In the genomic region with DNA sequence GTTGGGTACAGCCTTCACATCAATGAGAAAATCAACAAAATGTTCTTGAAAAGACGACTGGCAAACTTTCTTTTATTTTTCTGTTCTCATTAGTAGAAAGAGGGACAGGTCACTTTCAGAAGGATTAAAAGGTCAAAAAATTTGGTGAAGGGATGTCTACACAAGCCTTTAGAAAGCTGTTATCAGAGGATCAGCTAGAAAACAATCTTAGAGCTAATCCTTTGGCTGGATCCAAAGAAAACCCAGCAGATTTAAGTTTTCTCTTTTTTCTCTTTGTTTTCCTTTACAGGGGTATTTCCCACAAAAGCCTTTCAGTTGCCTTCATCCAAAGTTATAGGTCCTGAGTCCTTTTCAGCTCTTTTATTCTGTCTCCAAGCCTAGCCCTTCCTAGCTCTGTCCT, we compare ENCODE assay signal across 18 cellular contexts. TPM values are rescaled to one million over a fixed set of nuclear protein-coding genes. Genes with fewer than 3 reads are reported as not detected.
DNase-seq lines count a peak whose midpoint lies in the region; ATAC-seq and TF ChIP-seq lines count a peak whose summit lies in the region.
"Had no signal": no experiment of that assay in that cellular context is flagged by ENCODE, and none has a peak within 500 bp of the region (broad histone marks: within the 10 kb centered on the region; RNA-seq: fewer than 3 reads in every experiment).

No MANE protein-coding gene starts in this region.

- H3K4me1 Mint-ChIP-seq in activated CD8-positive, alpha-beta memory T cell treated with anti-CD3 and anti-CD28 coated beads, Interleukin-2, amount 10 ng/mL, durations not matched to agents 7 days and 5 days = peaks cover 28% of the 10 kb centered on the region
- H3K4me1 Mint-ChIP-seq in activated naive CD8-positive, alpha-beta T cell treated with anti-CD3 and anti-CD28 coated beads, Interleukin-2, amount 10 ng/mL, durations not matched to agents 7 days and 5 days = peaks cover 24% of the 10 kb centered on the region
- no peaks in the 10 kb centered on the region for H3K4me1 Mint-ChIP-seq in glutamatergic neuron (ENCODE audit: low read depth, unreplicated experiment)

- no peaks in the 10 kb centered on the region for H3K27me3 Mint-ChIP-seq in activated CD8-positive, alpha-beta memory T cell treated with anti-CD3 and anti-CD28 coated beads, Interleukin-2, amount 10 ng/mL, durations not matched to agents 7 days and 5 days
- no peaks in the 10 kb centered on the region for H3K27me3 Mint-ChIP-seq in activated naive CD8-positive, alpha-beta T cell treated with anti-CD3 and anti-CD28 coated beads, Interleukin-2, amount 10 ng/mL, durations not matched to agents 7 days and 5 days
- no peaks in the 10 kb centered on the region for H3K27me3 Mint-ChIP-seq in glutamatergic neuron (ENCODE audit: unreplicated experiment)

- peak overlapping the region; percentile 76 for H3K27ac Mint-ChIP-seq in activated CD8-positive, alpha-beta memory T cell treated with anti-CD3 and anti-CD28 coated beads, Interleukin-2, amount 10 ng/mL, durations not matched to agents 7 days and 5 days
- peak overlapping the region; percentile 78 for H3K27ac Mint-ChIP-seq in activated naive CD8-positive, alpha-beta T cell treated with anti-CD3 and anti-CD28 coated beads, Interleukin-2, amount 10 ng/mL, durations not matched to agents 7 days and 5 days
- H3K27ac Mint-ChIP-seq in glutamatergic neuron (ENCODE audit: unreplicated experiment) = no peak overlapping the region

- peaks cover 4% of the 10 kb centered on the region for H3K9me3 Mint-ChIP-seq in activated CD8-positive, alpha-beta memory T cell treated with anti-CD3 and anti-CD28 coated beads, Interleukin-2, amount 10 ng/mL, durations not matched to agents 7 days and 5 days (ENCODE audit: low read depth)
- H3K9me3 Mint-ChIP-seq in activated naive CD8-positive, alpha-beta T cell treated with anti-CD3 and anti-CD28 coated beads, Interleukin-2, amount 10 ng/mL, durations not matched to agents 7 days and 5 days = no peaks in the 10 kb centered on the region
- no peaks in the 10 kb centered on the region for H3K9me3 Mint-ChIP-seq in glutamatergic neuron (ENCODE audit: unreplicated experiment)

- POLR2A ChIA-PET in activated naive CD8-positive, alpha-beta T cell treated with anti-CD3 and anti-CD28 coated beads, Interleukin-2, amount 10 ng/mL, durations not matched to agents 7 days and 5 days (lab: Charles Lee) = no interaction called here

- H3K4me3 Mint-ChIP-seq in activated CD8-positive, alpha-beta memory T cell treated with anti-CD3 and anti-CD28 coated beads, Interleukin-2, amount 10 ng/mL, durations not matched to agents 7 days and 5 days = peak overlapping the region; percentile 21
- H3K4me3 Mint-ChIP-seq in activated naive CD8-positive, alpha-beta T cell treated with anti-CD3 and anti-CD28 coated beads, Interleukin-2, amount 10 ng/mL, durations not matched to agents 7 days and 5 days = peak overlapping the region; percentile 42
- H3K4me3 Mint-ChIP-seq in glutamatergic neuron (ENCODE audit: unreplicated experiment) = no peak overlapping the region

- peak overlapping the region in 1 of 2 experiments; percentile 22 for H3K4me3 ChIP-seq in neutrophil (ENCODE audit: low read depth in 1 of 2, low read length in 1 of 2)
- H3K4me3 ChIP-seq: gastrocnemius medialis, ovary, sigmoid colon, vagina had no signal

- no peaks in the 10 kb centered on the region for H3K36me3 ChIP-seq in neutrophil
- H3K36me3 ChIP-seq: gastrocnemius medialis, ovary, sigmoid colon, vagina had no signal

- TF ChIP-seq CTCF in neutrophil (IDR thresholded peaks at IDR 0.05) (no peak), glutamatergic neuron (IDR thresholded peaks at IDR 0.05; ENCODE audit: partially characterized antibody, unreplicated experiment) (no peak)

- H3K9me3 ChIP-seq in neutrophil = no peaks in the 10 kb centered on the region
- H3K9me3 ChIP-seq: gastrocnemius medialis, ovary, sigmoid colon, vagina had no signal

- no peak for ATAC-seq in activated CD8-positive, alpha-beta memory T cell treated with anti-CD3 and anti-CD28 coated beads, Interleukin-2, amount 10 ng/mL, durations not matched to agents 7 days and 5 days
- peak; percentile 5 for ATAC-seq in GM21529 (IDR thresholded peaks at IDR 0.05; ENCODE audit: unreplicated experiment)
- no peak for ATAC-seq in activated naive CD8-positive, alpha-beta T cell treated with anti-CD3 and anti-CD28 coated beads, Interleukin-2, amount 10 ng/mL, durations not matched to agents 7 days and 5 days (ENCODE audit: low read depth)
- ATAC-seq: gastrocnemius medialis, HCT116 had no signal

- no peaks in the 10 kb centered on the region for H3K27me3 ChIP-seq in neutrophil
- H3K27me3 ChIP-seq: gastrocnemius medialis, ovary, sigmoid colon, vagina had no signal

- CTCF ChIA-PET in activated CD8-positive, alpha-beta memory T cell treated with anti-CD3 and anti-CD28 coated beads, Interleukin-2, amount 10 ng/mL, durations not matched to agents 7 days and 5 days (lab: Charles Lee) = interaction anchor here (0.6 to 2.4 kb wide), 14 partner anchors 13 to 577 kb away, joined by 3 to 17 read pairs (median 3); a partner anchor contains a TSS

- H3K36me3 Mint-ChIP-seq in activated CD8-positive, alpha-beta memory T cell treated with anti-CD3 and anti-CD28 coated beads, Interleukin-2, amount 10 ng/mL, durations not matched to agents 7 days and 5 days = peaks cover 3% of the 10 kb centered on the region
- no peaks in the 10 kb centered on the region for H3K36me3 Mint-ChIP-seq in activated naive CD8-positive, alpha-beta T cell treated with anti-CD3 and anti-CD28 coated beads, Interleukin-2, amount 10 ng/mL, durations not matched to agents 7 days and 5 days
- no peaks in the 10 kb centered on the region for H3K36me3 Mint-ChIP-seq in glutamatergic neuron (ENCODE audit: unreplicated experiment)

- no peak for DNase-seq in activated CD8-positive, alpha-beta memory T cell treated with anti-CD3 and anti-CD28 coated beads, Interleukin-2, amount 10 ng/mL, durations not matched to agents 7 days and 5 days
- DNase-seq in activated CD8-positive, alpha-beta memory T cell treated with anti-CD3 and anti-CD28 coated beads for 24 hours = no peak
- no peak for DNase-seq in activated naive CD8-positive, alpha-beta T cell treated with anti-CD3 and anti-CD28 coated beads, Interleukin-2, amount 10 ng/mL, durations not matched to agents 7 days and 5 days
- DNase-seq in glutamatergic neuron (no peak), SHP77 treated with DMSO at 0.1 percent for 48 hours (lab: John Stamatoyannopoulos, UW) (no peak), CD1c-positive myeloid dendritic cell (ENCODE audit: extremely low spot score) (no peak)
- DNase-seq: activated gamma-delta T cell, gastrocnemius medialis, NCI-H1417, NCI-H2171, NCI-H748 treated with DMSO at 0.1 percent for 48 hours, ovary, sigmoid colon had no signal

- H3K4me1 ChIP-seq in neutrophil (ENCODE audit: control insufficient read depth in 1 of 2, insufficient read depth in 1 of 2, low read depth in 1 of 2, low read length in 1 of 2) = peaks cover 33 to 44% of the 10 kb centered on the region in 2 experiments
- H3K4me1 ChIP-seq: gastrocnemius medialis had no signal

- H3K27ac ChIP-seq in neutrophil = peak overlapping the region; percentile 93
- H3K27ac ChIP-seq: gastrocnemius medialis, ovary, vagina, VCaP had no signal

RNA-seq across cellular contexts. Expression of a gene that starts 57.3 kb away (rescaled TPM):
- total RNA-seq in activated CD8-positive, alpha-beta memory T cell treated with anti-CD3 and anti-CD28 coated beads, Interleukin-2, amount 10 ng/mL, durations not matched to agents 7 days and 5 days = not detected
- under 1 TPM in 1 of 2 experiments, not detected in 1; 0.14 TPM for total RNA-seq in activated naive CD8-positive, alpha-beta T cell treated with anti-CD3 and anti-CD28 coated beads, Interleukin-2, amount 10 ng/mL, durations not matched to agents 7 days and 5 days
- 0.54 TPM for total RNA-seq in glutamatergic neuron (ENCODE audit: unreplicated experiment)
